ENCODE assay signal across 8 cellular contexts in genomic region chr1:83154306-83154705, GRCh38.
DNase-seq lines count a peak whose midpoint lies in the region; ATAC-seq, FAIRE-seq and TF ChIP-seq lines count a peak whose summit lies in the region.
"Not testable (repeated sequence)": the region's sequence is repeated elsewhere in the genome, so short reads cannot be mapped to it uniquely, and the experiment has no call there.

No MANE protein-coding gene starts in this region.

- not testable (repeated sequence) for H3K18ac ChIP-seq in mesenchymal stem cell (ENCODE audit: low read depth in 1 of 2, low read length in 2 of 2)

- not testable (repeated sequence) for H4K8ac ChIP-seq in mesenchymal stem cell (ENCODE audit: low read length)

- not testable (repeated sequence) for H2BK5ac ChIP-seq in mesenchymal stem cell (ENCODE audit: low read depth, low read length, poor library complexity, severe bottlenecking)

- H3K4me2 ChIP-seq in mesenchymal stem cell (ENCODE audit: low read length, poor library complexity, severe bottlenecking), result not testable (repeated sequence)

- peak; percentile 50 for FAIRE-seq in bronchial epithelial cell (lab: Jason Lieb, UNC)

- H4K91ac ChIP-seq in mesenchymal stem cell (ENCODE audit: low read length), result not testable (repeated sequence)

- not testable (repeated sequence) for H3K9me3 ChIP-seq in RWPE2 (ENCODE audit: severe bottlenecking); mesenchymal stem cell (ENCODE audit: control insufficient read depth, low read length); upper lobe of right lung

- H3K27me3 ChIP-seq in RWPE2 (ENCODE audit: insufficient read depth, poor library complexity, severe bottlenecking); bronchial epithelial cell (ENCODE audit: control insufficient read depth, insufficient read depth, low read length); mesenchymal stem cell (ENCODE audit: control insufficient read depth in 1 of 2, insufficient read depth in 1 of 2, low read length in 2 of 2); upper lobe of right lung: not testable (repeated sequence)

- not testable (repeated sequence) for H3K79me1 ChIP-seq in mesenchymal stem cell (replicated peaks; ENCODE audit: low read length, poor library complexity, severe bottlenecking)

- not testable (repeated sequence) for H2AK5ac ChIP-seq in mesenchymal stem cell (ENCODE audit: low read length, severe bottlenecking)

- not testable (repeated sequence) for H3K23ac ChIP-seq in mesenchymal stem cell (ENCODE audit: low read length in 2 of 2)

- not testable (repeated sequence) for H2BK120ac ChIP-seq in mesenchymal stem cell (ENCODE audit: low read depth, low read length)

- H3K4ac ChIP-seq in mesenchymal stem cell (ENCODE audit: low read depth in 1 of 2, low read length in 2 of 2), result not testable (repeated sequence)

- TF ChIP-seq CTCF in RWPE2 (IDR thresholded peaks at IDR 0.05; ENCODE audit: poor library complexity, severe bottlenecking); bronchial epithelial cell (IDR thresholded peaks at IDR 0.05; ENCODE audit: insufficient read depth, low read length, severe bottlenecking); upper lobe of right lung (IDR thresholded peaks at IDR 0.05): not testable (repeated sequence)

- not testable (repeated sequence) for H2BK12ac ChIP-seq in mesenchymal stem cell (ENCODE audit: low read length in 2 of 2)

- ATAC-seq in RWPE2 (ENCODE audit: low read depth) (peak; percentile 45; the same call in 1 of the 3 replicates), esophagus mucosa (peak; percentile 35), upper lobe of right lung (peak; percentile 39)

- peak; percentile 35 for DNase-seq in DMS53 (lab: John Stamatoyannopoulos, UW)
- peak; percentile 2 for DNase-seq in HS-5 (ENCODE audit: low read depth)
- not testable (repeated sequence) for DNase-seq in RWPE2 (ENCODE audit: low spot score); upper lobe of right lung
- DNase-seq in bronchial epithelial cell (ENCODE audit: low read depth), result peak; percentile 86
- DNase-seq in iris pigment epithelial cell (ENCODE audit: low read depth), result peak; percentile 40
- peak; percentile 9 for DNase-seq in mesenchymal stem cell

- H3K27ac ChIP-seq in RWPE2 (ENCODE audit: poor library complexity, severe bottlenecking); mesenchymal stem cell (ENCODE audit: low read length, poor library complexity, severe bottlenecking); upper lobe of right lung: not testable (repeated sequence)

- H3K4me1 ChIP-seq in RWPE2 (ENCODE audit: insufficient read depth, poor library complexity, severe bottlenecking); mesenchymal stem cell (ENCODE audit: control insufficient read depth, insufficient read depth, low read depth, low read length); upper lobe of right lung: not testable (repeated sequence)

- not testable (repeated sequence) for H3K9ac ChIP-seq in mesenchymal stem cell (ENCODE audit: low read length)

- H3K4me3 ChIP-seq in RWPE2 (ENCODE audit: severe bottlenecking); bronchial epithelial cell (ENCODE audit: low read depth, low read length); mesenchymal stem cell (ENCODE audit: insufficient read depth in 1 of 2, low read depth in 1 of 2, low read length in 2 of 2); upper lobe of right lung: not testable (repeated sequence)

- not testable (repeated sequence) for H3K36me3 ChIP-seq in RWPE2 (ENCODE audit: low read depth); bronchial epithelial cell (ENCODE audit: control insufficient read depth, insufficient read depth, low read length); mesenchymal stem cell (ENCODE audit: control insufficient read depth in 1 of 2, insufficient read depth in 2 of 2, low read depth in 1 of 2, low read length in 2 of 2); upper lobe of right lung

- not testable (repeated sequence) for H2AFZ ChIP-seq in mesenchymal stem cell (ENCODE audit: low read depth, low read length)

- intact Hi-C loops in upper lobe of right lung (cut with DNase I), result not testable (repeated sequence)

- not testable (repeated sequence) for H3K14ac ChIP-seq in mesenchymal stem cell (ENCODE audit: low read length in 2 of 2)

- no CpG with 5 or more reads among the region's 1 CpG for WGBS in mesenchymal stem cell

- H2BK15ac ChIP-seq in mesenchymal stem cell (ENCODE audit: low read depth, poor library complexity, severe bottlenecking), result not testable (repeated sequence)
